1 cellular context compared by ENCODE assay signal in genomic region chr6:111536888-111537287, GRCh38.
TF ChIP-seq lines count a peak whose summit lies in the region.

No MANE protein-coding gene starts in this region.

TF ChIP-seq in K562, 482 proteins besides CTCF, POLR2A, EP300 and RAD21 (continued from another document and continues in another):
- TF ChIP-seq PBX2 (CRISPR knock-in tag; IDR thresholded peaks at IDR 0.05; ENCODE audit: low read depth) (no peak), PBX2 (tag; conservative IDR thresholded peaks at IDR 0.05; ENCODE audit: low read depth) (no peak), USF1 (CRISPR knock-in tag; IDR thresholded peaks at IDR 0.05) (no peak), ELF4 (CRISPR knock-in tag; IDR thresholded peaks at IDR 0.05) (no peak), XRCC3 (IDR thresholded peaks at IDR 0.05) (no peak), CSDE1 (IDR thresholded peaks at IDR 0.05) (no peak), CHD7 (IDR thresholded peaks at IDR 0.05; ENCODE audit: low read depth, low read length) (no peak), HDAC8 (tag; IDR thresholded peaks at IDR 0.05) (no peak), ZNF134 (CRISPR knock-in tag; conservative IDR thresholded peaks at IDR 0.05) (0 out of 2 replicates have a peak, but pooled peaks have one; percentile 24), POLR3G (IDR thresholded peaks at IDR 0.05; ENCODE audit: extremely low read depth, insufficient read length, insufficient replicate concordance) (no peak), HNRNPH1 (optimal IDR thresholded peaks at IDR 0.05; ENCODE audit: low read depth, low read length) (no peak), YBX1 (IDR thresholded peaks at IDR 0.05) (no peak), TRIM25 (IDR thresholded peaks at IDR 0.05; ENCODE audit: borderline replicate concordance) (no peak), NEUROD1 (IDR thresholded peaks at IDR 0.05; ENCODE audit: borderline replicate concordance, low read depth, low read length, partially characterized antibody) (no peak), SAP30 (IDR thresholded peaks at IDR 0.05; ENCODE audit: borderline replicate concordance, insufficient read depth, low read depth, low read length, poor library complexity, severe bottlenecking) (no peak), FOXK2 (conservative IDR thresholded peaks at IDR 0.05 in 1 of 2, IDR thresholded peaks at IDR 0.05 in 1 of 2; ENCODE audit: low read depth in 2 of 2) (peak; percentile 33 to 46; a peak in 1 of 4 replicates), FOXA3 (CRISPR knock-in tag; conservative IDR thresholded peaks at IDR 0.05 in 1 of 2, IDR thresholded peaks at IDR 0.05 in 1 of 2) (peak; percentile 96 to 97; a peak in 3 of 4 replicates), PKNOX1 (IDR thresholded peaks at IDR 0.05) (no peak), CUX1 (CRISPR knock-in tag; IDR thresholded peaks at IDR 0.05) (no peak), HIVEP1 (CRISPR knock-in tag; IDR thresholded peaks at IDR 0.05) (no peak), BMI1 (IDR thresholded peaks at IDR 0.05; ENCODE audit: low read length) (no peak), BRD9 (IDR thresholded peaks at IDR 0.05; ENCODE audit: low read depth, partially characterized antibody) (no peak), SPI1 (IDR thresholded peaks at IDR 0.05; ENCODE audit: borderline replicate concordance, low read depth, low read length) (peak; percentile 72; the same call in 1 of the 2 replicates), ZBTB2 (IDR thresholded peaks at IDR 0.05) (no peak), ZNF444 (CRISPR knock-in tag; IDR thresholded peaks at IDR 0.05) (no peak), KLF16 (IDR thresholded peaks at IDR 0.05) (no peak), TAF1 (IDR thresholded peaks at IDR 0.05; ENCODE audit: control insufficient read depth, extremely low read depth, insufficient read depth, low read length, severe bottlenecking) (no peak), ZNF41 (CRISPR knock-in tag; conservative IDR thresholded peaks at IDR 0.05) (no peak), ZNF644 (tag; IDR thresholded peaks at IDR 0.05; ENCODE audit: low read depth) (no peak), ATF7 (IDR thresholded peaks at IDR 0.05) (no peak), CEBPB (tag; IDR thresholded peaks at IDR 0.05) (no peak), SIX5 (IDR thresholded peaks at IDR 0.05; ENCODE audit: borderline replicate concordance in 1 of 2, insufficient read depth in 1 of 2, low read depth in 1 of 2, low read length in 2 of 2) (no peak), TCF3 (CRISPR knock-in tag; IDR thresholded peaks at IDR 0.05) (peak; percentile 33; the same call in 1 of the 2 replicates), TCFL5 (CRISPR knock-in tag; conservative IDR thresholded peaks at IDR 0.05) (no peak), TCF7 (IDR thresholded peaks at IDR 0.05; ENCODE audit: borderline replicate concordance) (no peak)
